In genomic region chr9:17536027-17536426, GRCh38 we compare ENCODE assay signal across 31 cellular contexts. TPM values are rescaled to one million over a fixed set of nuclear protein-coding genes. Genes with fewer than 3 reads are reported as not detected.
"Had no signal": no experiment of that assay in that cellular context is flagged by ENCODE, and none has a peak within 500 bp of the region (broad histone marks: within the 10 kb centered on the region; RNA-seq: fewer than 3 reads in every experiment).

No MANE protein-coding gene starts in this region.

- H3K36me3 ChIP-seq: brain microvascular endothelial cell, cardiac muscle cell, gastrocnemius medialis, heart left ventricle had no signal

- H3K27ac Mint-ChIP-seq: activated CD4-positive, alpha-beta T cell treated with anti-CD3 and anti-CD28 coated beads, Interleukin-2, amount 10 ng/mL, durations not matched to agents 7 days and 5 days; activated CD8-positive, alpha-beta T cell treated with anti-CD3 and anti-CD28 coated beads for 36 hours; activated naive CD8-positive, alpha-beta T cell; activated T-helper 17 cell treated with anti-CD3 and anti-CD28 coated beads, Interleukin-2, amount 50 U/mL, for 72 hours; dendritic cell treated with granulocyte-macrophage colony-stimulating factor and Interleukin-4, amounts not matched to agents 40 ng/mL and 50 ng/mL, for 4 days; endodermal cell had no signal

- H3K36me3 Mint-ChIP-seq: activated naive CD8-positive, alpha-beta T cell had no signal

- ATAC-seq: activated CD8-positive, alpha-beta T cell treated with anti-CD3 and anti-CD28 coated beads for 36 hours; activated T-cell treated with anti-CD3 and anti-CD28 coated beads, Interleukin-2, amount 50 U/mL, for 4 hours; activated T-helper 17 cell treated with anti-CD3 and anti-CD28 coated beads, Interleukin-2, amount 50 U/mL, for 72 hours; gastrocnemius medialis; heart left ventricle had no signal

- H3K27me3 ChIP-seq: brain microvascular endothelial cell, cardiac muscle cell, dorsolateral prefrontal cortex, gastrocnemius medialis, heart left ventricle had no signal

- H3K9me3 Mint-ChIP-seq: activated CD4-positive, alpha-beta T cell treated with anti-CD3 and anti-CD28 coated beads, Interleukin-2, amount 10 ng/mL, durations not matched to agents 7 days and 5 days; activated CD8-positive, alpha-beta T cell treated with anti-CD3 and anti-CD28 coated beads for 36 hours; activated T-cell treated with anti-CD3 and anti-CD28 coated beads, Interleukin-2, amount 50 U/mL, for 4 hours had no signal

- DNase-seq: activated CD4-positive, alpha-beta T cell treated with anti-CD3 and anti-CD28 coated beads for 1 hour; activated CD4-positive, alpha-beta T cell treated with anti-CD3 and anti-CD28 coated beads for 4 hours; activated CD4-positive, alpha-beta T cell treated with anti-CD3 and anti-CD28 coated beads, Interleukin-2, amount 10 ng/mL, durations not matched to agents 7 days and 5 days; activated CD4-positive, alpha-beta T cell treated with anti-CD3 and anti-CD28 coated beads, Interleukin-2, amount 50 U/mL, for 48 hours; activated CD8-positive, alpha-beta memory T cell treated with anti-CD3 and anti-CD28 coated beads for 24 hours; activated CD8-positive, alpha-beta T cell treated with anti-CD3 and anti-CD28 coated beads for 36 hours; activated effector memory CD4-positive, alpha-beta T cell treated with Interleukin-2 at 50 U/mL for 16 hours; activated gamma-delta T cell treated with Interleukin-2 at 50 U/mL for 16 hours; activated naive CD4-positive, alpha-beta T cell treated with anti-CD3 and anti-CD28 coated beads, Interleukin-2, amount 50 U/mL, for 16 hours; activated naive CD4-positive, alpha-beta T cell treated with Interleukin-2 at 50 U/mL for 16 hours; activated T-cell treated with anti-CD3 and anti-CD28 coated beads, Interleukin-2, amount 50 U/mL, for 4 hours; amniotic stem cell; anterior cingulate cortex; brain microvascular endothelial cell; central memory CD4-positive, alpha-beta T cell; cerebellar nuclear complex; dorsolateral prefrontal cortex; effector memory CD4-positive, alpha-beta T cell; endodermal cell; foreskin fibroblast; gastrocnemius medialis; glutamatergic neuron; heart left ventricle; T-helper 2 cell had no signal

- H3K4me3 ChIP-seq: cardiac muscle cell, coronary artery, dorsolateral prefrontal cortex, gastrocnemius medialis, heart left ventricle had no signal

- H3K4me1 ChIP-seq: gastrocnemius medialis had no signal

- FAIRE-seq: astrocyte had no signal

- H3K4me1 Mint-ChIP-seq: activated CD4-positive, alpha-beta T cell treated with anti-CD3 and anti-CD28 coated beads, Interleukin-2, amount 10 ng/mL, durations not matched to agents 7 days and 5 days; activated T-helper 17 cell treated with anti-CD3 and anti-CD28 coated beads, Interleukin-2, amount 50 U/mL, for 72 hours; endodermal cell had no signal

- H3K27ac ChIP-seq: brain microvascular endothelial cell, cardiac muscle cell, coronary artery, gastrocnemius medialis, heart left ventricle had no signal

- H3K9me3 ChIP-seq: gastrocnemius medialis, heart left ventricle had no signal

- H3K27me3 Mint-ChIP-seq: activated CD4-positive, alpha-beta T cell treated with anti-CD3 and anti-CD28 coated beads, Interleukin-2, amount 10 ng/mL, durations not matched to agents 7 days and 5 days; activated T-helper 17 cell treated with anti-CD3 and anti-CD28 coated beads, Interleukin-2, amount 50 U/mL, for 72 hours had no signal

- H3K4me3 Mint-ChIP-seq: activated CD4-positive, alpha-beta T cell treated with anti-CD3 and anti-CD28 coated beads, Interleukin-2, amount 10 ng/mL, durations not matched to agents 7 days and 5 days; activated CD8-positive, alpha-beta T cell treated with anti-CD3 and anti-CD28 coated beads for 36 hours; activated naive CD8-positive, alpha-beta T cell; activated T-cell treated with anti-CD3 and anti-CD28 coated beads, Interleukin-2, amount 50 U/mL, for 4 hours; activated T-helper 17 cell treated with anti-CD3 and anti-CD28 coated beads, Interleukin-2, amount 50 U/mL, for 72 hours; dendritic cell treated with granulocyte-macrophage colony-stimulating factor and Interleukin-4, amounts not matched to agents 40 ng/mL and 50 ng/mL, for 4 days; endodermal cell had no signal

RNA-seq across cellular contexts. Expression of gene SH3GL2, which starts 42.8 kb away (rescaled TPM):
- total RNA-seq: activated CD4-positive, alpha-beta T cell treated with anti-CD3 and anti-CD28 coated beads, Interleukin-2, amount 10 ng/mL, durations not matched to agents 7 days and 5 days; activated CD8-positive, alpha-beta T cell treated with anti-CD3 and anti-CD28 coated beads for 36 hours; activated T-cell treated with anti-CD3 and anti-CD28 coated beads, Interleukin-2, amount 50 U/mL, for 4 hours; activated T-helper 17 cell treated with anti-CD3 and anti-CD28 coated beads, Interleukin-2, amount 50 U/mL, for 72 hours; gastrocnemius medialis; T-helper 1 cell treated with Interleukin-12 subunit alpha and Interleukin-12 subunit beta and Interleukin-4 antibody, amounts not matched to agents 30 ng/mL and 1 ng/mL, for 36 hours had no signal
- polyA plus RNA-seq: cardiac muscle cell had no signal
